ENCODE assay signal across 14 cellular contexts in genomic region chr10:127399635-127400034, GRCh38.
"Had no signal": no experiment of that assay in that cellular context is flagged by ENCODE, and none has a peak within 500 bp of the region (broad histone marks: within the 10 kb centered on the region; RNA-seq: fewer than 3 reads in every experiment).

No MANE protein-coding gene starts in this region.

- H3K4me3 Mint-ChIP-seq: natural killer cell, neural crest cell, type B pancreatic cell had no signal

- H3K9me3 Mint-ChIP-seq: natural killer cell, neural crest cell, type B pancreatic cell had no signal

- H3K4me1 Mint-ChIP-seq: natural killer cell had no signal

- H3K27me3 ChIP-seq: colonic mucosa, foreskin keratinocyte, pancreas had no signal

- H3K36me3 Mint-ChIP-seq: natural killer cell had no signal

- H3K4me3 ChIP-seq: colonic mucosa, pancreas had no signal

- H3K4me1 ChIP-seq: colonic mucosa, foreskin keratinocyte, pancreas had no signal

- H3K36me3 ChIP-seq: colonic mucosa, pancreas had no signal

- H3K27ac Mint-ChIP-seq: natural killer cell, progenitor cell of endocrine pancreas, type B pancreatic cell had no signal

- H3K27ac ChIP-seq: colonic mucosa, foreskin keratinocyte, pancreas had no signal

- H3K27me3 Mint-ChIP-seq: progenitor cell of endocrine pancreas, type B pancreatic cell had no signal

- H3K9me3 ChIP-seq: colonic mucosa, pancreas had no signal

- ATAC-seq: foreskin keratinocyte, left colon, natural killer cell, pancreas, right cardiac atrium had no signal

- DNase-seq: colonic mucosa; dermis blood vessel endothelial cell; erythroblast; foreskin keratinocyte; left colon; natural killer cell; pancreas; right cardiac atrium; small intestine; stimulated activated CD4-positive, alpha-beta T cell treated with anti-CD3 and anti-CD28 coated beads, Interleukin-2, amount 100 ng/mL, for 48 hours; stimulated activated naive CD4-positive, alpha-beta T cell treated with Interleukin-2 at 50 U/mL for 16 hours had no signal
